In genomic region chr6:168247456-168248147, GRCh38 we compare ENCODE assay signal across 12 cellular contexts.
DNase-seq lines count a peak whose midpoint lies in the region; ATAC-seq and TF ChIP-seq lines count a peak whose summit lies in the region.
"Had no signal": no experiment of that assay in that cellular context is flagged by ENCODE, and none has a peak within 500 bp of the region (broad histone marks: within the 10 kb centered on the region; RNA-seq: fewer than 3 reads in every experiment).

No MANE protein-coding gene starts in this region.

- no peak overlapping the region for H3K27ac ChIP-seq in lung (ENCODE audit: low read depth in 1 of 2, low read length in 1 of 2)

- TF ChIP-seq CTCF in lung (IDR thresholded peaks at IDR 0.05; ENCODE audit: control extremely low read depth, extremely low read depth) = no peak

- ATAC-seq in lung (ENCODE audit: insufficient read depth, low FRiP score) (no peak), HG02588 (IDR thresholded peaks at IDR 0.05; ENCODE audit: unreplicated experiment) (no peak), GM18907 (IDR thresholded peaks at IDR 0.05; ENCODE audit: unreplicated experiment) (no peak)
- ATAC-seq: CD8-positive, alpha-beta T cell; Right ventricle myocardium inferior had no signal

- no peaks in the 10 kb centered on the region for H3K9me3 ChIP-seq in lung (ENCODE audit: control insufficient read depth in 2 of 2, insufficient read depth in 1 of 2, low read length in 1 of 2)

- peaks cover 0 to 5% of the 10 kb centered on the region in 2 donors for H3K4me1 ChIP-seq in lung (ENCODE audit: control insufficient read depth in 2 of 2, insufficient read depth in 2 of 2, low read length in 2 of 2)

- H3K27ac Mint-ChIP-seq in activated T-helper 2 cell treated with anti-CD3 and anti-CD28 coated beads, Interferon-gamma antibody, Interleukin-2, Interleukin-4, amounts not matched to agents 10 μg/mL and 5 μg/mL and 100 μg/mL, durations not matched to agents 14 hours and 24 hours and 36 hours = no peak overlapping the region
- H3K27ac Mint-ChIP-seq: CD8-positive, alpha-beta T cell had no signal

- intact Hi-C loops in activated T-helper 2 cell treated with anti-CD3 and anti-CD28 coated beads, Interferon-gamma antibody, Interleukin-2, Interleukin-4, amounts not matched to agents 10 μg/mL and 5 μg/mL and 100 μg/mL, durations not matched to agents 14 hours and 24 hours and 36 hours (cut with micrococcal nuclease) = no loop called here

- no peak overlapping the region for H3K4me3 ChIP-seq in lung

- no peak overlapping the region for H3K4me3 Mint-ChIP-seq in activated T-helper 2 cell treated with anti-CD3 and anti-CD28 coated beads, Interferon-gamma antibody, Interleukin-2, Interleukin-4, amounts not matched to agents 10 μg/mL and 5 μg/mL and 100 μg/mL, durations not matched to agents 14 hours and 24 hours and 36 hours (ENCODE audit: low read depth)
- H3K4me3 Mint-ChIP-seq: CD8-positive, alpha-beta T cell; neural crest cell had no signal

- no peaks in the 10 kb centered on the region for H3K36me3 Mint-ChIP-seq in activated T-helper 2 cell treated with anti-CD3 and anti-CD28 coated beads, Interferon-gamma antibody, Interleukin-2, Interleukin-4, amounts not matched to agents 10 μg/mL and 5 μg/mL and 100 μg/mL, durations not matched to agents 14 hours and 24 hours and 36 hours (ENCODE audit: low read depth)
- H3K36me3 Mint-ChIP-seq: CD8-positive, alpha-beta T cell had no signal

- 32 to 64% methylated on average over 15 to 16 of the region's 16 CpGs for WGBS in lung, 2 donors

- DNase-seq in AG20443 (ENCODE audit: low spot score) = peak; percentile 64
- DNase-seq in HuH-7 (ENCODE audit: low spot score) = peak; percentile 88
- peak; percentile 60 to 80 for DNase-seq in SHP77 (lab: John Stamatoyannopoulos, UW)
- DNase-seq in lung (ENCODE audit: low spot score) = peak; percentile 57
- no peak for DNase-seq in SK-N-DZ (ENCODE audit: low spot score)
- no peak for DNase-seq in activated T-helper 2 cell treated with anti-CD3 and anti-CD28 coated beads, Interferon-gamma antibody, Interleukin-2, Interleukin-4, amounts not matched to agents 10 μg/mL and 5 μg/mL and 100 μg/mL, durations not matched to agents 14 hours and 24 hours and 36 hours (ENCODE audit: low spot score)
- DNase-seq: CD8-positive, alpha-beta T cell; IMR-90 had no signal

- H3K9me3 Mint-ChIP-seq in activated T-helper 2 cell treated with anti-CD3 and anti-CD28 coated beads, Interferon-gamma antibody, Interleukin-2, Interleukin-4, amounts not matched to agents 10 μg/mL and 5 μg/mL and 100 μg/mL, durations not matched to agents 14 hours and 24 hours and 36 hours = no peaks in the 10 kb centered on the region
- H3K9me3 Mint-ChIP-seq: CD8-positive, alpha-beta T cell; neural crest cell had no signal

- H3K36me3 ChIP-seq in lung (ENCODE audit: control insufficient read depth in 2 of 2, insufficient read depth in 2 of 2, low read length in 2 of 2) = no peaks in the 10 kb centered on the region

- H3K27me3 Mint-ChIP-seq in activated T-helper 2 cell treated with anti-CD3 and anti-CD28 coated beads, Interferon-gamma antibody, Interleukin-2, Interleukin-4, amounts not matched to agents 10 μg/mL and 5 μg/mL and 100 μg/mL, durations not matched to agents 14 hours and 24 hours and 36 hours (ENCODE audit: low read depth) = peaks cover 2% of the 10 kb centered on the region

- no peaks in the 10 kb centered on the region for H3K4me1 Mint-ChIP-seq in activated T-helper 2 cell treated with anti-CD3 and anti-CD28 coated beads, Interferon-gamma antibody, Interleukin-2, Interleukin-4, amounts not matched to agents 10 μg/mL and 5 μg/mL and 100 μg/mL, durations not matched to agents 14 hours and 24 hours and 36 hours (ENCODE audit: low read depth)

- H3K27me3 ChIP-seq in lung (ENCODE audit: control insufficient read depth, insufficient read depth) = no peaks in the 10 kb centered on the region

Comparison
In these comparisons a context has a peak if more than half of its experiments do, and no peak if none do; other contexts are left out.
1. DNase-seq: peak in AG20443 (single experiment), HuH-7 (single experiment), SHP77 (2 of 2) and lung (single experiment); none in SK-N-DZ (single experiment) and activated T-helper 2 cell treated with anti-CD3 and anti-CD28 coated beads, Interferon-gamma antibody, Interleukin-2, Interleukin-4, amounts not matched to agents 10 μg/mL and 5 μg/mL and 100 μg/mL, durations not matched to agents 14 hours and 24 hours and 36 hours (single experiment).